8 cellular contexts compared by ENCODE assay signal in genomic region chr12:47408171-47408871, GRCh38.
A peak's percentile ranks its signal among the peaks of the same experiment; 100 is the strongest.
DNase-seq lines count a peak whose midpoint lies in the region; ATAC-seq, FAIRE-seq and TF ChIP-seq lines count a peak whose summit lies in the region.

No MANE protein-coding gene starts in this region.

- intact Hi-C loops in left colon (cut with DNase I, micrococcal nuclease) (loop anchor here in 1 of 2 donors (10.0 kb wide), 1 partner anchor 374 kb away; no protein-coding TSS in a partner anchor), sciatic nerve (cut with DNase I) (no loop called here)

- peaks cover 42% of the 10 kb centered on the region for H3K4me1 Mint-ChIP-seq in T-helper 17 cell

- TF ChIP-seq CTCF in GM20000 (IDR thresholded peaks at IDR 0.05; ENCODE audit: extremely low read depth, missing control alignments) = peak; percentile 33

- no peaks in the 10 kb centered on the region for H3K27me3 Mint-ChIP-seq in T-helper 17 cell

- no peaks in the 10 kb centered on the region for H3K36me3 ChIP-seq in HAP-1 (replicated peaks)

- peaks cover 6% of the 10 kb centered on the region for H3K36me3 Mint-ChIP-seq in T-helper 17 cell (ENCODE audit: low read depth)

- H3K4me3 Mint-ChIP-seq in T-helper 17 cell = no peak overlapping the region

- no peaks in the 10 kb centered on the region for H3K9me3 ChIP-seq in T-helper 17 cell (ENCODE audit: control insufficient read depth, low read length, poor library complexity, severe bottlenecking)
- no peaks in the 10 kb centered on the region for H3K9me3 ChIP-seq in HAP-1

- H3K4me3 ChIP-seq in HAP-1 = no peak overlapping the region

- H3K4me1 ChIP-seq in HAP-1 = no peaks in the 10 kb centered on the region

- in situ Hi-C loops in HAP-1 (cut with MboI; ENCODE audit: low sequenced_read_pairs) = no loop called here

- ATAC-seq in HG03520 (IDR thresholded peaks at IDR 0.05; ENCODE audit: unreplicated experiment) (peak; percentile 90), T-helper 17 cell (peak; percentile 80), left colon (peak; percentile 55), sciatic nerve (no peak)

- peak overlapping the region; percentile 82 for H3K27ac Mint-ChIP-seq in T-helper 17 cell

- peak; percentile 27 for FAIRE-seq in GM12892 (lab: Jason Lieb, UNC)

- DNase-seq in GM12892 (ENCODE audit: insufficient read length) = no peak
- peak; percentile 47 for DNase-seq in GM20000 (ENCODE audit: low spot score)
- no peak for DNase-seq in T-helper 17 cell
- DNase-seq in left colon = no peak
- no peak for DNase-seq in sciatic nerve (ENCODE audit: low spot score)
- no peak for DNase-seq in occipital lobe (lab: John Stamatoyannopoulos, UW)
- no peak for DNase-seq in HAP-1 (ENCODE audit: low spot score in 2 of 2)

- H3K27me3 ChIP-seq in HAP-1 (ENCODE audit: low read depth) = no peaks in the 10 kb centered on the region

- no peak for TF ChIP-seq POLR2A in GM12892 (IDR thresholded peaks at IDR 0.05; ENCODE audit: low read depth, low read length)
